Comparison of ENCODE assay signal across 1 cellular context in the genomic region with DNA sequence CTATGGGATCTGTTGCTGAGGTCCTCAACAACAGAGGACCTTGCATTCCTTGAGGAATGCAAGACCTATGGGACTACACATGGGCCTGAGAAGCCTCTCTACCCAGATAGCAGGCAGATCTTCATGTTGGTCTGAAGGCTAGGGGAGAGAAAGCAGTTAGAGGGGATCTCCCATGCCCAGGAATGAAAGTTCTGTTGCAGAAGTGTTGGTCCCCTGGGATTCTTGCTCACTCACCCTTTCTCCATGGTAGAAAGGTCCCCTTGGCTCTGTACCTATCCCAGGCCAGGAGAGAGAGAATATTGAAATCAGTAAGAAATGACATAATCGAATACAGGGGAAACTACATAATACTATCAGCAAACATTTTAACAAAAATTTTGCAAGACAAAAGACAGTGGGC.
TF ChIP-seq lines count a peak whose summit lies in the region.

No MANE protein-coding gene starts in this region.

TF ChIP-seq in GM12878, 131 proteins besides CTCF, POLR2A, EP300 and RAD21:
- TF ChIP-seq IKZF2 (IDR thresholded peaks at IDR 0.05) (peak in 1 of 2 experiments; percentile 19; a peak in 1 of 4 replicates), MEF2B (IDR thresholded peaks at IDR 0.05; ENCODE audit: partially characterized antibody, poor library complexity, severe bottlenecking) (peak; percentile 58), ZBED1 (IDR thresholded peaks at IDR 0.05; ENCODE audit: borderline replicate concordance) (no peak)
